1 cellular context compared by ENCODE assay signal in genomic region chr21:44299458-44300261, GRCh38.
A peak's percentile ranks its signal among the peaks of the same experiment; 100 is the strongest.
TF ChIP-seq lines count a peak whose summit lies in the region.

Gene PFKL, plus strand, starts transcription at chr21:44300053. Its CDS starts 53 bp downstream, at chr21:44300106.

TF ChIP-seq in HepG2, 621 proteins besides CTCF, POLR2A, EP300 and RAD21 (continued from another document and continues in another):
- TF ChIP-seq ZBTB37 (CRISPR knock-in tag; IDR thresholded peaks at IDR 0.05), result no peak
- TF ChIP-seq SMAD1 (CRISPR knock-in tag; IDR thresholded peaks at IDR 0.05; ENCODE audit: borderline replicate concordance, low read depth), result no peak
- no peak for TF ChIP-seq MYNN (CRISPR knock-in tag; IDR thresholded peaks at IDR 0.05; ENCODE audit: low read depth)
- no peak for TF ChIP-seq ZNF576 (CRISPR knock-in tag; IDR thresholded peaks at IDR 0.05)
- TF ChIP-seq SMARCC2 (IDR thresholded peaks at IDR 0.05), result no peak
- 0 out of 2 replicates have a peak, but pooled peaks have one; percentile 14 for TF ChIP-seq ZNF124 (CRISPR knock-in tag; IDR thresholded peaks at IDR 0.05)
- no peak for TF ChIP-seq SUZ12 (IDR thresholded peaks at IDR 0.05; ENCODE audit: low read depth, low read length)
- TF ChIP-seq ZEB1 (IDR thresholded peaks at IDR 0.05; ENCODE audit: insufficient replicate concordance, low read depth), result no peak
- TF ChIP-seq ADNP (CRISPR knock-in tag; IDR thresholded peaks at IDR 0.05), result no peak
- TF ChIP-seq NR1H2 (CRISPR knock-in tag; IDR thresholded peaks at IDR 0.05; ENCODE audit: borderline replicate concordance, low read depth), result no peak
- TF ChIP-seq WIZ (CRISPR knock-in tag; IDR thresholded peaks at IDR 0.05), result no peak
- no peak for TF ChIP-seq MNT (IDR thresholded peaks at IDR 0.05)
- TF ChIP-seq FOXK2 (IDR thresholded peaks at IDR 0.05), result no peak
- no peak for TF ChIP-seq HHEX (CRISPR knock-in tag; IDR thresholded peaks at IDR 0.05)
- TF ChIP-seq RELA (CRISPR knock-in tag; IDR thresholded peaks at IDR 0.05), result no peak
- no peak for TF ChIP-seq ATRX (CRISPR knock-in tag; IDR thresholded peaks at IDR 0.05; ENCODE audit: borderline replicate concordance)
- TF ChIP-seq MAFG (CRISPR knock-in tag; IDR thresholded peaks at IDR 0.05), result peak; percentile 46; the same call in 1 of the 2 replicates
- no peak for TF ChIP-seq HINFP (CRISPR knock-in tag; IDR thresholded peaks at IDR 0.05; ENCODE audit: low read depth)
- no peak; the same call in 1 of the 2 replicates for TF ChIP-seq GMEB1 (CRISPR knock-in tag; IDR thresholded peaks at IDR 0.05; ENCODE audit: borderline replicate concordance)
- no peak for TF ChIP-seq SNAPC4 (CRISPR knock-in tag; IDR thresholded peaks at IDR 0.05)
- no peak for TF ChIP-seq PAF1 (CRISPR knock-in tag; IDR thresholded peaks at IDR 0.05)
- TF ChIP-seq ZNF564 (CRISPR knock-in tag; IDR thresholded peaks at IDR 0.05), result no peak
- no peak for TF ChIP-seq KDM6A (CRISPR knock-in tag; IDR thresholded peaks at IDR 0.05; ENCODE audit: low read depth)
- no peak for TF ChIP-seq BCLAF1 (IDR thresholded peaks at IDR 0.05)
- TF ChIP-seq ZNF75D (CRISPR knock-in tag; IDR thresholded peaks at IDR 0.05; ENCODE audit: borderline replicate concordance), result no peak
- peak; percentile 84; the same call in 1 of the 2 replicates for TF ChIP-seq ZNF607 (CRISPR knock-in tag; IDR thresholded peaks at IDR 0.05; ENCODE audit: borderline replicate concordance)
- TF ChIP-seq RBAK (CRISPR knock-in tag; IDR thresholded peaks at IDR 0.05), result no peak
- peak; percentile 25 for TF ChIP-seq ZNF710 (CRISPR knock-in tag; IDR thresholded peaks at IDR 0.05; ENCODE audit: borderline replicate concordance)
- TF ChIP-seq ATAD3A (CRISPR knock-in tag; IDR thresholded peaks at IDR 0.05), result no peak
- no peak for TF ChIP-seq ZNF549 (CRISPR knock-in tag; IDR thresholded peaks at IDR 0.05)
- no peak for TF ChIP-seq SAFB2 (CRISPR knock-in tag; IDR thresholded peaks at IDR 0.05; ENCODE audit: borderline replicate concordance, low read depth)
- TF ChIP-seq SP5 (CRISPR knock-in tag; IDR thresholded peaks at IDR 0.05; ENCODE audit: borderline replicate concordance, low read depth), result peak; percentile 57; the same call in 1 of the 2 replicates
- 0 out of 2 replicates have a peak, but pooled peaks have one; percentile 31 for TF ChIP-seq HOXD1 (CRISPR knock-in tag; IDR thresholded peaks at IDR 0.05)
- no peak for TF ChIP-seq KDM1A (CRISPR knock-in tag; IDR thresholded peaks at IDR 0.05)
- TF ChIP-seq MYPOP (CRISPR knock-in tag; IDR thresholded peaks at IDR 0.05), result no peak; the same call in 1 of the 2 replicates
- peak; percentile 58; the same call in 1 of the 2 replicates for TF ChIP-seq ZBTB38 (CRISPR knock-in tag; IDR thresholded peaks at IDR 0.05)
- peak; percentile 53; the same call in 1 of the 2 replicates for TF ChIP-seq LBX2 (CRISPR knock-in tag; IDR thresholded peaks at IDR 0.05; ENCODE audit: borderline replicate concordance)
- 0 out of 2 replicates have a peak, but pooled peaks have one; percentile 38 for TF ChIP-seq PHF21A (CRISPR knock-in tag; IDR thresholded peaks at IDR 0.05)
- no peak; the same call in 1 of the 2 replicates for TF ChIP-seq NR0B2 (CRISPR knock-in tag; IDR thresholded peaks at IDR 0.05)
- TF ChIP-seq MED13 (CRISPR knock-in tag; IDR thresholded peaks at IDR 0.05), result 0 out of 2 replicates have a peak, but pooled peaks have one; percentile 42
- no peak for TF ChIP-seq ZNF136 (CRISPR knock-in tag; IDR thresholded peaks at IDR 0.05; ENCODE audit: low read depth)
- no peak for TF ChIP-seq NONO (IDR thresholded peaks at IDR 0.05)
- TF ChIP-seq NONO (CRISPR knock-in tag; conservative IDR thresholded peaks at IDR 0.05), result 0 out of 2 replicates have a peak, but pooled peaks have one; percentile 35
- no peak for TF ChIP-seq ZC3H13 (CRISPR knock-in tag; IDR thresholded peaks at IDR 0.05)
- TF ChIP-seq SPEN (CRISPR knock-in tag; IDR thresholded peaks at IDR 0.05; ENCODE audit: low read depth), result peak; percentile 69
- TF ChIP-seq BORCS8-MEF2B (CRISPR knock-in tag; IDR thresholded peaks at IDR 0.05), result 0 out of 2 replicates have a peak, but pooled peaks have one; percentile 42
- peak; percentile 70; the same call in 1 of the 2 replicates for TF ChIP-seq ATF7-NPFF (CRISPR knock-in tag; IDR thresholded peaks at IDR 0.05; ENCODE audit: low read depth)
- TF ChIP-seq ZSCAN20 (CRISPR knock-in tag; IDR thresholded peaks at IDR 0.05; ENCODE audit: borderline replicate concordance), result no peak
